1 cellular context compared by ENCODE assay signal in genomic region chr19:36573020-36573947, GRCh38.
A peak's percentile ranks its signal among the peaks of the same experiment; 100 is the strongest.
TF ChIP-seq lines count a peak whose summit lies in the region.

Gene ZNF529, minus strand, starts transcription at chr19:36573292. Its CDS starts 946 bp downstream, at chr19:36572346.

TF ChIP-seq in HepG2, 621 proteins besides CTCF, POLR2A, EP300 and RAD21 (continued from another document and continues in another):
- TF ChIP-seq TRIM22 (IDR thresholded peaks at IDR 0.05), result no peak
- TF ChIP-seq ZNF678 (CRISPR knock-in tag; IDR thresholded peaks at IDR 0.05), result no peak
- peak; percentile 36; the same call in 1 of the 2 replicates for TF ChIP-seq IRX3 (CRISPR knock-in tag; IDR thresholded peaks at IDR 0.05; ENCODE audit: borderline replicate concordance, low read depth)
- TF ChIP-seq ZNF414 (CRISPR knock-in tag; IDR thresholded peaks at IDR 0.05), result peak; percentile 48; the same call in 1 of the 2 replicates
- TF ChIP-seq ZNF644 (CRISPR knock-in tag; IDR thresholded peaks at IDR 0.05; ENCODE audit: low read depth), result no peak
- TF ChIP-seq SNAPC4 (CRISPR knock-in tag; IDR thresholded peaks at IDR 0.05), result no peak
- no peak for TF ChIP-seq ZNF780A (CRISPR knock-in tag; IDR thresholded peaks at IDR 0.05)
- TF ChIP-seq HMG20B (CRISPR knock-in tag; conservative IDR thresholded peaks at IDR 0.05), result no peak
- TF ChIP-seq ERF (CRISPR knock-in tag; IDR thresholded peaks at IDR 0.05), result peak; percentile 45
- TF ChIP-seq SETDB1 (CRISPR knock-in tag; IDR thresholded peaks at IDR 0.05; ENCODE audit: borderline replicate concordance), result no peak
- TF ChIP-seq ZNF737 (CRISPR knock-in tag; IDR thresholded peaks at IDR 0.05; ENCODE audit: borderline replicate concordance), result peak; percentile 98
- no peak for TF ChIP-seq HMGA1 (CRISPR knock-in tag; conservative IDR thresholded peaks at IDR 0.05)
- TF ChIP-seq HES4 (CRISPR knock-in tag; IDR thresholded peaks at IDR 0.05; ENCODE audit: borderline replicate concordance), result no peak
- no peak; the same call in 1 of the 2 replicates for TF ChIP-seq TMF1 (CRISPR knock-in tag; IDR thresholded peaks at IDR 0.05; ENCODE audit: low read depth)
- no peak for TF ChIP-seq DR1 (CRISPR knock-in tag; IDR thresholded peaks at IDR 0.05)
- TF ChIP-seq ZNF367 (CRISPR knock-in tag; IDR thresholded peaks at IDR 0.05; ENCODE audit: borderline replicate concordance), result no peak; the same call in 1 of the 2 replicates
- peak; percentile 30; the same call in 1 of the 2 replicates for TF ChIP-seq ZSCAN21 (CRISPR knock-in tag; IDR thresholded peaks at IDR 0.05; ENCODE audit: borderline replicate concordance)
- TF ChIP-seq ZEB1 (IDR thresholded peaks at IDR 0.05; ENCODE audit: insufficient replicate concordance, low read depth), result no peak
- no peak for TF ChIP-seq GTF3A (CRISPR knock-in tag; conservative IDR thresholded peaks at IDR 0.05)
- TF ChIP-seq ZNF691 (CRISPR knock-in tag; IDR thresholded peaks at IDR 0.05; ENCODE audit: borderline replicate concordance, low read depth), result no peak; the same call in 1 of the 2 replicates
- no peak for TF ChIP-seq TRAFD1 (CRISPR knock-in tag; IDR thresholded peaks at IDR 0.05; ENCODE audit: borderline replicate concordance)
- TF ChIP-seq ZNF550 (CRISPR knock-in tag; IDR thresholded peaks at IDR 0.05; ENCODE audit: borderline replicate concordance), result peak; percentile 45; the same call in 1 of the 2 replicates
- no peak for TF ChIP-seq RELA (CRISPR knock-in tag; IDR thresholded peaks at IDR 0.05)
- TF ChIP-seq MTERF4 (CRISPR knock-in tag; IDR thresholded peaks at IDR 0.05), result 0 out of 2 replicates have a peak, but pooled peaks have one; percentile 19
- no peak for TF ChIP-seq ELK4 (CRISPR knock-in tag; IDR thresholded peaks at IDR 0.05; ENCODE audit: borderline replicate concordance)
- no peak for TF ChIP-seq ZNF20 (CRISPR knock-in tag; IDR thresholded peaks at IDR 0.05)
- TF ChIP-seq ZNF546 (CRISPR knock-in tag; conservative IDR thresholded peaks at IDR 0.05), result peak; percentile 46; the same call in 1 of the 2 replicates
- no peak for TF ChIP-seq ZBTB8A (CRISPR knock-in tag; IDR thresholded peaks at IDR 0.05; ENCODE audit: borderline replicate concordance, low read depth)
- TF ChIP-seq ZNF800 (CRISPR knock-in tag; IDR thresholded peaks at IDR 0.05), result no peak
- TF ChIP-seq ZBTB1 (CRISPR knock-in tag; IDR thresholded peaks at IDR 0.05; ENCODE audit: borderline replicate concordance), result no peak
- peak; percentile 89 for TF ChIP-seq ZNF605 (CRISPR knock-in tag; IDR thresholded peaks at IDR 0.05)
- no peak; the same call in 1 of the 2 replicates for TF ChIP-seq ZNF142 (CRISPR knock-in tag; IDR thresholded peaks at IDR 0.05)
- TF ChIP-seq SRSF4 (IDR thresholded peaks at IDR 0.05; ENCODE audit: low read depth, low read length, poor library complexity, severe bottlenecking), result no peak
- TF ChIP-seq CEBPB (IDR thresholded peaks at IDR 0.05; ENCODE audit: borderline replicate concordance, low read depth, low read length), result no peak
